ENCODE assay signal across 36 cellular contexts in the genomic region with DNA sequence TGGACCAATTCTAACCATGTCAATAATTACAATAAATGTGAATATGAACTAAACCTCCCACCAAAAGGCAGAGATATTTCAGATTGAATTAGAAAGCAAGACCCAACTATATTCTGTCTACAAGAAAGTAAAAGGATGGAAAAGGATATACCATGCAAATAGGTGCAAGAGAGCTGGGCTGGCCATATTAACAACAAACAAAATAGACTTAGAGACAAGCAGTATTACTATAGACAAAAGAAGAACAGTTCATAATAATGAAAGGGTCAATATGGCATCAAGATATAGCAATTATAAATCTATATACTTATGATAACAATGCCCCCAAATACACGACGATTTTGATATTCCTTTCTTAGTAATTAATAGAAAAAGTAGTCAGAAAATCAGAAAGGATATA.
DNase-seq lines count a peak whose midpoint lies in the region; ATAC-seq, FAIRE-seq and TF ChIP-seq lines count a peak whose summit lies in the region.
"Had no signal": no experiment of that assay in that cellular context is flagged by ENCODE, and none has a peak within 500 bp of the region (broad histone marks: within the 10 kb centered on the region; RNA-seq: fewer than 3 reads in every experiment).

No MANE protein-coding gene starts in this region.

- H4K20me1 ChIP-seq in astrocyte (ENCODE audit: insufficient read depth, low read length), result no peaks in the 10 kb centered on the region
- H4K20me1 ChIP-seq in K562 (replicated peaks; ENCODE audit: control insufficient read depth, insufficient read depth, low read length), result no peaks in the 10 kb centered on the region
- H4K20me1 ChIP-seq in keratinocyte (ENCODE audit: control insufficient read depth, extremely low read depth, insufficient read depth, low read length), result no peaks in the 10 kb centered on the region
- H4K20me1 ChIP-seq: BLaER1; BLaER1 treated with 17β-estradiol and CSF1 and Interleukin-3, amounts not matched to agents 10 nM and 100 nM had no signal

- H3K79me2 ChIP-seq in astrocyte (ENCODE audit: insufficient read depth, low read length) (no peaks in the 10 kb centered on the region), K562 (ENCODE audit: control insufficient read depth, insufficient read depth, low read length) (no peaks in the 10 kb centered on the region), keratinocyte (ENCODE audit: control insufficient read depth, insufficient read depth, low read length) (no peaks in the 10 kb centered on the region)

- no peaks in the 10 kb centered on the region for H3K9me1 ChIP-seq in K562 (ENCODE audit: control insufficient read depth, insufficient read depth, low read length)
- H3K9me1 ChIP-seq in keratinocyte (ENCODE audit: control insufficient read depth, extremely low read depth, insufficient read depth, low read length), result peaks cover 3% of the 10 kb centered on the region

- no TSS peak for BruUV-seq in K562 (replicated peaks; lab: Mats Ljungman, UMichigan)

- dilution Hi-C loops in keratinocyte (cut with MboI; ENCODE audit: extremely low pct_ligation_motif_present, low sequenced_read_pairs), result no loop called here

- in situ Hi-C loops in K562 (cut with MboI), result no loop called here

- H3K36me3 ChIP-seq in HEK293 (ENCODE audit: control insufficient read depth in 2 of 2, insufficient read depth in 1 of 2, low read length in 2 of 2), result no peaks in the 10 kb centered on the region
- no peaks in the 10 kb centered on the region for H3K36me3 ChIP-seq in astrocyte (ENCODE audit: insufficient read depth, low read length)
- H3K36me3 ChIP-seq in K562 (ENCODE audit: control insufficient read depth, insufficient read depth, low read length), result no peaks in the 10 kb centered on the region
- no peaks in the 10 kb centered on the region for H3K36me3 ChIP-seq in keratinocyte (ENCODE audit: control insufficient read depth in 2 of 2, extremely low read depth in 1 of 2, insufficient read depth in 2 of 2, low read length in 2 of 2)
- H3K36me3 ChIP-seq: BE2C; BLaER1; BLaER1 treated with 17β-estradiol and CSF1 and Interleukin-3, amounts not matched to agents 10 nM and 100 nM had no signal

- H3K9me3 Mint-ChIP-seq in astrocyte (ENCODE audit: unreplicated experiment), result peaks cover 3% of the 10 kb centered on the region
- no peaks in the 10 kb centered on the region for H3K9me3 Mint-ChIP-seq in activated naive CD4-positive, alpha-beta T cell treated with anti-CD3 and anti-CD28 coated beads, Interleukin-2, amount 10 ng/mL, durations not matched to agents 7 days and 5 days
- peaks cover 4% of the 10 kb centered on the region for H3K9me3 Mint-ChIP-seq in activated T-cell treated with anti-CD3 and anti-CD28 coated beads, Interleukin-2, amount 50 U/mL, for 24 hours
- H3K9me3 Mint-ChIP-seq: CD4-positive, alpha-beta T cell had no signal

- intact Hi-C loops in K562 (cut with micrococcal nuclease), result no loop called here

- TF ChIP-seq RAD21 in K562 (CRISPR knock-in tag; conservative IDR thresholded peaks at IDR 0.05 in 1 of 2, IDR thresholded peaks at IDR 0.05 in 1 of 2), result no peak

- H3K36me3 Mint-ChIP-seq in astrocyte (ENCODE audit: low read depth, unreplicated experiment), result no peaks in the 10 kb centered on the region
- H3K36me3 Mint-ChIP-seq in activated naive CD4-positive, alpha-beta T cell treated with anti-CD3 and anti-CD28 coated beads, Interleukin-2, amount 10 ng/mL, durations not matched to agents 7 days and 5 days, result no peaks in the 10 kb centered on the region
- H3K36me3 Mint-ChIP-seq in activated T-cell treated with anti-CD3 and anti-CD28 coated beads, Interleukin-2, amount 50 U/mL, for 24 hours (ENCODE audit: low read depth), result no peaks in the 10 kb centered on the region
- H3K36me3 Mint-ChIP-seq: CD14-positive monocyte; CD4-positive, CD25-positive, alpha-beta regulatory T cell; CD8-positive, alpha-beta memory T cell; CD8-positive, alpha-beta T cell had no signal

- H3K27ac ChIP-seq in HEK293 (ENCODE audit: extremely low read depth, low read depth, low read length) (no peak overlapping the region), astrocyte (ENCODE audit: low read depth, low read length) (no peak overlapping the region), K562 (ENCODE audit: extremely low read depth, low read depth, low read length) (no peak overlapping the region), keratinocyte (ENCODE audit: control insufficient read depth, insufficient read depth, low read length) (no peak overlapping the region)
- H3K27ac ChIP-seq: 22Rv1; A549; BLaER1; BLaER1 treated with 17β-estradiol and CSF1 and Interleukin-3, amounts not matched to agents 10 nM and 100 nM; C4-2B had no signal

- TF ChIP-seq POLR2A in K562 (conservative IDR thresholded peaks at IDR 0.05), result no peak

- no peak for TF ChIP-seq EP300 in K562 (IDR thresholded peaks at IDR 0.05; ENCODE audit: low read length)

- H3K27me3 ChIP-seq in astrocyte (ENCODE audit: insufficient read depth, low read length) (no peaks in the 10 kb centered on the region), K562 (ENCODE audit: control insufficient read depth in 2 of 2, insufficient read depth in 2 of 2, low read length in 2 of 2) (peaks cover 10 to 17% of the 10 kb centered on the region in 2 experiments; a peak in 4 of 5 replicates), keratinocyte (ENCODE audit: control insufficient read depth, extremely low read depth, insufficient read depth, low read length) (no peaks in the 10 kb centered on the region)
- H3K27me3 ChIP-seq: BE2C; BLaER1; BLaER1 treated with 17β-estradiol and CSF1 and Interleukin-3, amounts not matched to agents 10 nM and 100 nM had no signal

- CTCF ChIA-PET in HEK293 (lab: Yijun Ruan, JAX), result interaction anchor here (1.0 to 1.5 kb wide), 2 partner anchors 12 to 14 kb away, joined by 3 to 4 read pairs; no protein-coding TSS in a partner anchor
- CTCF ChIA-PET in K562 (lab: Yijun Ruan, JAX; ENCODE audit: low intra/inter-chr PET ratio), result no interaction called here
- CTCF ChIA-PET in activated naive CD4-positive, alpha-beta T cell treated with anti-CD3 and anti-CD28 coated beads, Interleukin-2, amount 10 ng/mL, durations not matched to agents 7 days and 5 days (lab: Charles Lee), result no interaction called here

- TF ChIP-seq CTCF in HEK293 (tag by site-specific recombination; IDR thresholded peaks at IDR 0.05), result no peak
- no peak for TF ChIP-seq CTCF in astrocyte (IDR thresholded peaks at IDR 0.05; ENCODE audit: insufficient read depth, low read depth, low read length)
- TF ChIP-seq CTCF in K562 (IDR thresholded peaks at IDR 0.05 in 2 of 3, conservative IDR thresholded peaks at IDR 0.05 in 1 of 3; ENCODE audit: insufficient read depth in 2 of 3, low read depth in 1 of 3, low read length in 3 of 3), result no peak
- TF ChIP-seq CTCF in keratinocyte (optimal IDR thresholded peaks at IDR 0.05 in 1 of 3, IDR thresholded peaks at IDR 0.05 in 1 of 3, conservative IDR thresholded peaks at IDR 0.05 in 1 of 3; ENCODE audit: extremely low read depth in 1 of 3, insufficient read depth in 2 of 3, low read length in 3 of 3), result no peak

- FAIRE-seq in astrocyte (lab: Jason Lieb, UNC) (peak; percentile 43), K562 (lab: Jason Lieb, UNC) (no peak), keratinocyte (lab: Jason Lieb, UNC) (peak; percentile 23)
- FAIRE-seq: A204.1, A549, D721Med had no signal

- no peak for ATAC-seq in K562
- ATAC-seq: A549; CD8-positive, alpha-beta T cell had no signal

- H3K4me3 Mint-ChIP-seq in astrocyte (ENCODE audit: unreplicated experiment), result no peak overlapping the region
- H3K4me3 Mint-ChIP-seq in activated naive CD4-positive, alpha-beta T cell treated with anti-CD3 and anti-CD28 coated beads, Interleukin-2, amount 10 ng/mL, durations not matched to agents 7 days and 5 days, result no peak overlapping the region
- H3K4me3 Mint-ChIP-seq in activated T-cell treated with anti-CD3 and anti-CD28 coated beads, Interleukin-2, amount 50 U/mL, for 24 hours, result no peak overlapping the region
- H3K4me3 Mint-ChIP-seq: B cell; CD4-positive, alpha-beta T cell; CD4-positive, CD25-positive, alpha-beta regulatory T cell; CD8-positive, alpha-beta memory T cell; CD8-positive, alpha-beta T cell had no signal

- H3K4me2 ChIP-seq in astrocyte (ENCODE audit: low read length) (no peak overlapping the region), K562 (ENCODE audit: insufficient read depth, low read length) (no peak overlapping the region), keratinocyte (ENCODE audit: control insufficient read depth, extremely low read depth, insufficient read depth, low read depth, low read length) (no peak overlapping the region)
- H3K4me2 ChIP-seq: A549; BLaER1; BLaER1 treated with 17β-estradiol and CSF1 and Interleukin-3, amounts not matched to agents 10 nM and 100 nM had no signal

- H3K4me1 ChIP-seq in HEK293 (ENCODE audit: control insufficient read depth, insufficient read depth, low read length) (no peaks in the 10 kb centered on the region), astrocyte (ENCODE audit: insufficient read depth, low read length) (no peaks in the 10 kb centered on the region), K562 (replicated peaks in 1 of 2; ENCODE audit: control insufficient read depth in 2 of 2, insufficient read depth in 2 of 2, low read length in 2 of 2) (no peaks in the 10 kb centered on the region), keratinocyte (ENCODE audit: control insufficient read depth, extremely low read depth, insufficient read depth, low read length) (peaks cover 9% of the 10 kb centered on the region)
- H3K4me1 ChIP-seq: A549, BE2C, Caco-2 had no signal

- POLR2A ChIA-PET in HEK293 (lab: Yijun Ruan, JAX) (no interaction called here), K562 (lab: Yijun Ruan, JAX) (interaction anchor here (1.0 kb wide), 1 partner anchor 9 kb away, joined by 3 read pairs; no protein-coding TSS in a partner anchor)

- H3K4me3 ChIP-seq in HEK293 (ENCODE audit: low read depth, low read length) (no peak overlapping the region), astrocyte (ENCODE audit: insufficient read depth, low read depth, low read length) (no peak overlapping the region), K562 (no peak overlapping the region), keratinocyte (ENCODE audit: control insufficient read depth in 2 of 3, extremely low read depth in 1 of 3, insufficient read depth in 2 of 3, low read depth in 1 of 3, low read length in 3 of 3) (no peak overlapping the region)
- H3K4me3 ChIP-seq: A549; BLaER1; BLaER1 treated with 17β-estradiol and CSF1 and Interleukin-3, amounts not matched to agents 10 nM and 100 nM had no signal

- no peak overlapping the region for H3K27ac Mint-ChIP-seq in astrocyte (ENCODE audit: unreplicated experiment)
- no peak overlapping the region for H3K27ac Mint-ChIP-seq in activated naive CD4-positive, alpha-beta T cell treated with anti-CD3 and anti-CD28 coated beads, Interleukin-2, amount 10 ng/mL, durations not matched to agents 7 days and 5 days
- no peak overlapping the region for H3K27ac Mint-ChIP-seq in activated T-cell treated with anti-CD3 and anti-CD28 coated beads, Interleukin-2, amount 50 U/mL, for 24 hours
- H3K27ac Mint-ChIP-seq: B cell; CD14-positive monocyte; CD4-positive, alpha-beta memory T cell; CD4-positive, alpha-beta T cell; CD4-positive, CD25-positive, alpha-beta regulatory T cell; CD8-positive, alpha-beta memory T cell; CD8-positive, alpha-beta T cell had no signal

- H2AFZ ChIP-seq in astrocyte (ENCODE audit: low read depth, low read length) (no peak overlapping the region), K562 (ENCODE audit: low read depth, low read length) (no peak overlapping the region), keratinocyte (ENCODE audit: control insufficient read depth, low read length) (no peak overlapping the region)

- H3K4me1 Mint-ChIP-seq in astrocyte (ENCODE audit: low read depth, unreplicated experiment), result no peaks in the 10 kb centered on the region
- H3K4me1 Mint-ChIP-seq in activated naive CD4-positive, alpha-beta T cell treated with anti-CD3 and anti-CD28 coated beads, Interleukin-2, amount 10 ng/mL, durations not matched to agents 7 days and 5 days, result peaks cover 4% of the 10 kb centered on the region
- peaks cover 4% of the 10 kb centered on the region for H3K4me1 Mint-ChIP-seq in activated T-cell treated with anti-CD3 and anti-CD28 coated beads, Interleukin-2, amount 50 U/mL, for 24 hours (ENCODE audit: low read depth)
- H3K4me1 Mint-ChIP-seq: B cell, CD14-positive monocyte had no signal

- DNase-seq in astrocyte (ENCODE audit: low read depth) (no peak), K562 (ENCODE audit: extremely low read depth in 1 of 4, low spot score in 3 of 4) (no peak), keratinocyte (ENCODE audit: low read depth, low spot score) (no peak), GDM1 (lab: John Stamatoyannopoulos, UW) (no peak), C1 segment of cervical spinal cord (lab: John Stamatoyannopoulos, UW) (no peak)
- no peak for DNase-seq in activated naive CD4-positive, alpha-beta T cell treated with anti-CD3 and anti-CD28 coated beads, Interleukin-2, amount 10 ng/mL, durations not matched to agents 7 days and 5 days
- DNase-seq in activated T-cell treated with anti-CD3 and anti-CD28 coated beads, Interleukin-2, amount 50 U/mL, for 24 hours, result no peak
- DNase-seq: 8988T; ACHN; AML-193; BE2C; Caco-2; Calu3; CD4-positive, alpha-beta memory T cell; CD4-positive, alpha-beta T cell; CD4-positive, CD25-positive, alpha-beta regulatory T cell; CD8-positive, alpha-beta memory T cell; CD8-positive, alpha-beta T cell; COR-L47; DMS 273 treated with DMSO at 0.1 percent for 48 hours; DMS153; DMS53; DMS79; DMS79 treated with DMSO at 0.1 percent for 48 hours; DND-41; EL had no signal

- 2% methylated on average over 2 of the region's 2 CpGs for whole genome bisulfite sequencing in K562 (ENCODE audit: insufficient coverage, low coverage, missing lambda C conversion rate)

- H3K9ac ChIP-seq in astrocyte (ENCODE audit: low read length) (no peak overlapping the region), K562 (ENCODE audit: insufficient read depth in 1 of 2, low read depth in 2 of 2, low read length in 2 of 2) (no peak overlapping the region), keratinocyte (ENCODE audit: control insufficient read depth, extremely low read depth, insufficient read depth, low read length) (no peak overlapping the region)
- H3K9ac ChIP-seq: BLaER1; BLaER1 treated with 17β-estradiol and CSF1 and Interleukin-3, amounts not matched to agents 10 nM and 100 nM had no signal

- H3K9me3 ChIP-seq in HEK293 (ENCODE audit: control insufficient read depth, insufficient read depth, low read depth, low read length), result no peaks in the 10 kb centered on the region
- H3K9me3 ChIP-seq in astrocyte (ENCODE audit: insufficient read depth, low read depth, low read length), result no peaks in the 10 kb centered on the region
- H3K9me3 ChIP-seq in K562 (replicated peaks; ENCODE audit: control insufficient read depth, insufficient read depth, low read depth, low read length), result no peaks in the 10 kb centered on the region
- no peaks in the 10 kb centered on the region for H3K9me3 ChIP-seq in keratinocyte (ENCODE audit: control insufficient read depth, low read depth, low read length)
- H3K9me3 ChIP-seq: BE2C, BLaER1, Caco-2 had no signal

- H3K27me3 Mint-ChIP-seq in astrocyte (ENCODE audit: low read depth, unreplicated experiment), result peaks cover 4% of the 10 kb centered on the region
- peaks cover 36% of the 10 kb centered on the region for H3K27me3 Mint-ChIP-seq in activated naive CD4-positive, alpha-beta T cell treated with anti-CD3 and anti-CD28 coated beads, Interleukin-2, amount 10 ng/mL, durations not matched to agents 7 days and 5 days
- peaks cover 9% of the 10 kb centered on the region for H3K27me3 Mint-ChIP-seq in activated T-cell treated with anti-CD3 and anti-CD28 coated beads, Interleukin-2, amount 50 U/mL, for 24 hours
